ENCODE assay signal across 8 cellular contexts in genomic region chr14:31927348-31927826, GRCh38.
DNase-seq lines count a peak whose midpoint lies in the region; ATAC-seq and TF ChIP-seq lines count a peak whose summit lies in the region.

No MANE protein-coding gene starts in this region.

- peak overlapping the region; percentile 70 to 91 (median 82) for H3K27ac ChIP-seq in heart left ventricle
- H3K27ac ChIP-seq in gastrocnemius medialis, result peak overlapping the region; percentile 35 to 74 (median 70)

- no peaks in the 10 kb centered on the region for H3K9me3 Mint-ChIP-seq in CD14-positive monocyte

- H3K27me3 ChIP-seq in heart left ventricle, result no peaks in the 10 kb centered on the region
- H3K27me3 ChIP-seq in gastrocnemius medialis, result no peaks in the 10 kb centered on the region

- no peaks in the 10 kb centered on the region for H3K36me3 Mint-ChIP-seq in CD14-positive monocyte

- H3K4me3 Mint-ChIP-seq in CD14-positive monocyte, result no peak overlapping the region

- H3K36me3 ChIP-seq in heart left ventricle, result no peaks in the 10 kb centered on the region
- no peaks in the 10 kb centered on the region for H3K36me3 ChIP-seq in gastrocnemius medialis

- TF ChIP-seq POLR2A in heart left ventricle (IDR thresholded peaks at IDR 0.05), result no peak
- TF ChIP-seq POLR2A in gastrocnemius medialis (IDR thresholded peaks at IDR 0.05), result no peak

- H3K27me3 Mint-ChIP-seq in CD14-positive monocyte (ENCODE audit: low read depth in 3 of 3), result peaks cover 2 to 3% (median 2%) of the 10 kb centered on the region in 3 donors

- intact Hi-C loops in heart left ventricle (cut with DNase I) (loop anchor here in 5 of 10 donors (2.0 to 10.0 kb wide), 10 partner anchors 50 to 635 kb away; partner anchors contain the start of genes ARHGAP5 (in 3 of the 5), NUBPL (in 2 of the 5), RNU6-7 (in 1 of the 5) and RNU6-8 (in 1 of the 5)), gastrocnemius medialis (cut with DNase I; ENCODE audit: low total_unique reads) (loop anchor here (2.0 to 5.0 kb wide), 3 partner anchors 145 to 327 kb away; partner anchors contain the start of genes RNU6-7 and RNU6-8), CD14-positive monocyte (cut with micrococcal nuclease) (loop anchor here (5.0 kb wide), 1 partner anchor 325 kb away; no protein-coding TSS in a partner anchor)

- ATAC-seq in heart left ventricle (peak; percentile 64 to 85 (median 76)), gastrocnemius medialis (peak; percentile 33 to 43), GM21423 (IDR thresholded peaks at IDR 0.05; ENCODE audit: unreplicated experiment) (no peak)

- DNase-seq in HFF-Myc (ENCODE audit: extremely low read depth, low read depth), result peak; percentile 72
- DNase-seq in activated T-cell treated with anti-CD3 and anti-CD28 coated beads, Interleukin-2, amount 50 U/mL, for 48 hours, result peak; percentile 27 to 44
- DNase-seq in heart left ventricle, result peak in 4 of 5 donors; percentile 44 to 67 (median 54)
- no peak for DNase-seq in gastrocnemius medialis
- no peak for DNase-seq in GM13976 (ENCODE audit: low spot score)
- DNase-seq in SHP77 (lab: John Stamatoyannopoulos, UW), result no peak
- no peak for DNase-seq in CD14-positive monocyte (ENCODE audit: low spot score)

- no peaks in the 10 kb centered on the region for H3K9me3 ChIP-seq in heart left ventricle
- no peaks in the 10 kb centered on the region for H3K9me3 ChIP-seq in gastrocnemius medialis

- H3K4me3 ChIP-seq in HFF-Myc (replicated peaks; ENCODE audit: low read depth, low read length), result no peak overlapping the region
- H3K4me3 ChIP-seq in heart left ventricle, result no peak overlapping the region
- H3K4me3 ChIP-seq in gastrocnemius medialis, result peak overlapping the region in 1 of 4 donors; percentile 18

- in situ Hi-C loops in gastrocnemius medialis (cut with MboI; ENCODE audit: low sequenced_read_pairs in 4 of 4) (no loop called here), GM13976 (cut with MboI; ENCODE audit: low sequenced_read_pairs, unreplicated experiment) (loop anchor here (10.0 kb wide), 1 partner anchor 327 kb away; no protein-coding TSS in a partner anchor)

- TF ChIP-seq CTCF in HFF-Myc (IDR thresholded peaks at IDR 0.05; ENCODE audit: low read depth, low read length, missing control alignments) (no peak), heart left ventricle (IDR thresholded peaks at IDR 0.05) (no peak), gastrocnemius medialis (IDR thresholded peaks at IDR 0.05 in 4 of 5, conservative IDR thresholded peaks at IDR 0.05 in 1 of 5) (no peak), GM13976 (IDR thresholded peaks at IDR 0.05; ENCODE audit: borderline replicate concordance, control extremely low read depth, extremely low read depth, insufficient read depth, missing control alignments) (no peak), CD14-positive monocyte (IDR thresholded peaks at IDR 0.05) (no peak)

- H3K4me1 Mint-ChIP-seq in CD14-positive monocyte, result no peaks in the 10 kb centered on the region

- peaks cover 6 to 42% (median 25%) of the 10 kb centered on the region in 12 donors for H3K4me1 ChIP-seq in heart left ventricle
- peaks cover 14 to 23% of the 10 kb centered on the region in 2 donors for H3K4me1 ChIP-seq in gastrocnemius medialis

- no peak overlapping the region for H3K27ac Mint-ChIP-seq in CD14-positive monocyte

- 10 to 16% (median 12%) methylated on average over 6 of the region's 6 CpGs for WGBS in heart left ventricle, 4 donors

Comparison
In these comparisons a context has a peak if more than half of its experiments do, and no peak if none do; other contexts are left out.
1. DNase-seq: peak in HFF-Myc (single experiment), activated T-cell treated with anti-CD3 and anti-CD28 coated beads, Interleukin-2, amount 50 U/mL, for 48 hours (2 of 2) and heart left ventricle (4 of 5); none in gastrocnemius medialis (0 of 2), GM13976 (single experiment), SHP77 (0 of 2) and CD14-positive monocyte (single experiment).